Comparison of ENCODE assay signal across 8 cellular contexts in genomic region chr11:16737860-16738197, GRCh38. TPM values are rescaled to one million over a fixed set of nuclear protein-coding genes. Genes with fewer than 3 reads are reported as not detected.
DNase-seq lines count a peak whose midpoint lies in the region; ATAC-seq and TF ChIP-seq lines count a peak whose summit lies in the region.

No MANE protein-coding gene starts in this region.

- in situ Hi-C loops in gastrocnemius medialis (cut with MboI; ENCODE audit: low sequenced_read_pairs in 4 of 4), result no loop called here

- no peaks in the 10 kb centered on the region for H3K9me3 Mint-ChIP-seq in activated T-helper 2 cell treated with anti-CD3 and anti-CD28 coated beads, Interferon-gamma antibody, Interleukin-2, Interleukin-4, amounts not matched to agents 10 μg/mL and 5 μg/mL and 100 μg/mL, durations not matched to agents 14 hours and 24 hours and 36 hours

- POLR2A ChIA-PET in HCT116 (lab: Charles Lee), result no interaction called here

- no peaks in the 10 kb centered on the region for H3K9me2 ChIP-seq in HCT116 (ENCODE audit: insufficient read depth)

- peaks cover 17% of the 10 kb centered on the region for H3K4me1 Mint-ChIP-seq in activated T-helper 2 cell treated with anti-CD3 and anti-CD28 coated beads, Interferon-gamma antibody, Interleukin-2, Interleukin-4, amounts not matched to agents 10 μg/mL and 5 μg/mL and 100 μg/mL, durations not matched to agents 14 hours and 24 hours and 36 hours (ENCODE audit: low read depth)

- no peak overlapping the region for H3K27ac Mint-ChIP-seq in activated T-helper 2 cell treated with anti-CD3 and anti-CD28 coated beads, Interferon-gamma antibody, Interleukin-2, Interleukin-4, amounts not matched to agents 10 μg/mL and 5 μg/mL and 100 μg/mL, durations not matched to agents 14 hours and 24 hours and 36 hours

- H3K27ac ChIP-seq in HCT116 (ENCODE audit: low read depth, low read length), result peak overlapping the region; percentile 52
- peak overlapping the region; percentile 94 to 97 (median 94) for H3K27ac ChIP-seq in gastrocnemius medialis

- TF ChIP-seq POLR2A in HCT116 (IDR thresholded peaks at IDR 0.05; ENCODE audit: borderline replicate concordance, extremely low read depth, insufficient read depth, insufficient read length) (no peak), gastrocnemius medialis (IDR thresholded peaks at IDR 0.05) (no peak)

- TF ChIP-seq RAD21 in HCT116 (IDR thresholded peaks at IDR 0.05; ENCODE audit: low read depth), result no peak

- H3K27me3 Mint-ChIP-seq in activated T-helper 2 cell treated with anti-CD3 and anti-CD28 coated beads, Interferon-gamma antibody, Interleukin-2, Interleukin-4, amounts not matched to agents 10 μg/mL and 5 μg/mL and 100 μg/mL, durations not matched to agents 14 hours and 24 hours and 36 hours (ENCODE audit: low read depth), result peaks cover 7% of the 10 kb centered on the region

- H3K4me1 ChIP-seq in HCT116 (ENCODE audit: control insufficient read depth in 1 of 2, insufficient read depth in 2 of 2, low read length in 2 of 2) (peaks cover 5 to 14% of the 10 kb centered on the region in 2 experiments; a peak in 2 of 4 replicates), NT2/D1 (ENCODE audit: insufficient read depth, insufficient read length) (no peaks in the 10 kb centered on the region), gastrocnemius medialis (peaks cover 32 to 35% of the 10 kb centered on the region in 2 donors)

- H3K4me3 Mint-ChIP-seq in activated T-helper 2 cell treated with anti-CD3 and anti-CD28 coated beads, Interferon-gamma antibody, Interleukin-2, Interleukin-4, amounts not matched to agents 10 μg/mL and 5 μg/mL and 100 μg/mL, durations not matched to agents 14 hours and 24 hours and 36 hours (ENCODE audit: low read depth), result no peak overlapping the region

- CTCF ChIA-PET in HCT116 (lab: Charles Lee), result no interaction called here

- TSS peak; percentile 96 for BruUV-seq in HCT116 (replicated peaks; lab: Mats Ljungman, UMichigan)

- peaks cover 15% of the 10 kb centered on the region for H3K36me3 Mint-ChIP-seq in activated T-helper 2 cell treated with anti-CD3 and anti-CD28 coated beads, Interferon-gamma antibody, Interleukin-2, Interleukin-4, amounts not matched to agents 10 μg/mL and 5 μg/mL and 100 μg/mL, durations not matched to agents 14 hours and 24 hours and 36 hours (ENCODE audit: low read depth)

- peaks cover 44% of the 10 kb centered on the region for H3K79me2 ChIP-seq in HCT116 (ENCODE audit: insufficient read depth, low read length)

- intact Hi-C loops in HCT116 (cut with micrococcal nuclease) (no loop called here), gastrocnemius medialis (cut with DNase I; ENCODE audit: low total_unique reads) (loop anchor here (2.0 to 5.0 kb wide), 3 partner anchors 339 to 946 kb away; partner anchors contain the start of gene RPS13)
- intact Hi-C loops in activated T-helper 2 cell treated with anti-CD3 and anti-CD28 coated beads, Interferon-gamma antibody, Interleukin-2, Interleukin-4, amounts not matched to agents 10 μg/mL and 5 μg/mL and 100 μg/mL, durations not matched to agents 14 hours and 24 hours and 36 hours (cut with micrococcal nuclease), result loop anchor here (1.0 to 5.0 kb wide), 3 partner anchors 11 to 339 kb away; partner anchors contain the start of gene RPS13

- H4K20me1 ChIP-seq in HCT116 (ENCODE audit: insufficient read depth), result no peaks in the 10 kb centered on the region

- H3K36me3 ChIP-seq in HCT116 (ENCODE audit: control insufficient read depth in 1 of 2, insufficient read depth in 2 of 2, low read length in 2 of 2) (0 out of 4 replicates have a peak, but pooled peaks cover 0 to 6% of the 10 kb centered on the region in 2 experiments), NT2/D1 (ENCODE audit: insufficient read depth, insufficient read length, low read length) (peaks cover 21% of the 10 kb centered on the region), gastrocnemius medialis (no peaks in the 10 kb centered on the region)

- H3K9me3 ChIP-seq in HCT116 (ENCODE audit: control insufficient read depth in 1 of 2, insufficient read depth in 1 of 2, low read depth in 1 of 2, low read length in 2 of 2) (no peaks in the 10 kb centered on the region), NT2/D1 (ENCODE audit: insufficient read depth, low read length) (no peaks in the 10 kb centered on the region), gastrocnemius medialis (no peaks in the 10 kb centered on the region)

- TF ChIP-seq CTCF in HCT116 (IDR thresholded peaks at IDR 0.05 in 2 of 3, conservative IDR thresholded peaks at IDR 0.05 in 1 of 3; ENCODE audit: borderline replicate concordance in 1 of 3, insufficient read depth in 1 of 3, low read depth in 2 of 3, low read length in 2 of 3) (no peak), fibroblast of mammary gland (conservative IDR thresholded peaks at IDR 0.05; ENCODE audit: control insufficient read depth, insufficient read depth, low read depth, low read length) (no peak), gastrocnemius medialis (IDR thresholded peaks at IDR 0.05 in 4 of 5, conservative IDR thresholded peaks at IDR 0.05 in 1 of 5) (no peak)

- RAD21 ChIA-PET in HCT116 (lab: Charles Lee; ENCODE audit: low non-redundant PET in 1 of 2, low total read pairs in 2 of 2, uncharacterized antibody in 2 of 2, unreplicated experiment in 2 of 2), result no interaction called here

- H3K27me3 ChIP-seq in HCT116 (ENCODE audit: insufficient read depth, low read length), result no peaks in the 10 kb centered on the region
- H3K27me3 ChIP-seq in NT2/D1 (ENCODE audit: insufficient read depth, insufficient read length), result no peaks in the 10 kb centered on the region
- no peaks in the 10 kb centered on the region for H3K27me3 ChIP-seq in gastrocnemius medialis

- peak; percentile 4 for DNase-seq in HCT116 (ENCODE audit: low read depth, low spot score)
- peak; percentile 3 for DNase-seq in NT2/D1 (ENCODE audit: low read depth, low spot score)
- no peak for DNase-seq in fibroblast of mammary gland (ENCODE audit: low read depth)
- DNase-seq in gastrocnemius medialis, result no peak
- no peak for DNase-seq in cerebellar nuclear complex (lab: John Stamatoyannopoulos, UW)
- no peak for DNase-seq in stimulated activated CD4-positive, alpha-beta T cell treated with anti-CD3 and anti-CD28 coated beads, Interleukin-4, amount 100 ng/mL, for 4 hours
- no peak for DNase-seq in activated T-helper 2 cell treated with anti-CD3 and anti-CD28 coated beads, Interferon-gamma antibody, Interleukin-2, Interleukin-4, amounts not matched to agents 10 μg/mL and 5 μg/mL and 100 μg/mL, durations not matched to agents 14 hours and 24 hours and 36 hours (ENCODE audit: low spot score)

- H3K4me3 ChIP-seq in HCT116 (replicated peaks in 1 of 2; ENCODE audit: low read depth in 1 of 2, low read length in 2 of 2) (peak overlapping the region; percentile 86 to 92), NT2/D1 (ENCODE audit: insufficient read length, low read depth) (peak overlapping the region; percentile 90), fibroblast of mammary gland (ENCODE audit: control insufficient read depth, low read depth, low read length) (peak overlapping the region; percentile 97), gastrocnemius medialis (peak overlapping the region; percentile 78 to 91 (median 87))

- H2AFZ ChIP-seq in HCT116 (ENCODE audit: low read depth, low read length, poor library complexity, severe bottlenecking), result peak overlapping the region; percentile 83

- peak; percentile 17 for ATAC-seq in GM18498 (IDR thresholded peaks at IDR 0.05; ENCODE audit: unreplicated experiment)
- ATAC-seq in HCT116, result peak; percentile 30
- peak in 1 of 2 donors; percentile 6 for ATAC-seq in gastrocnemius medialis

- peak overlapping the region; percentile 89 for H3K4me2 ChIP-seq in HCT116 (ENCODE audit: low read length)

- peak overlapping the region; percentile 90 for H3K9ac ChIP-seq in HCT116 (ENCODE audit: low read length)
- peak overlapping the region; percentile 98 for H3K9ac ChIP-seq in NT2/D1 (ENCODE audit: insufficient read length, low read depth)

TF ChIP-seq in HCT116, 20 proteins besides CTCF, POLR2A, EP300 and RAD21:
- TF ChIP-seq TCF7L2 (IDR thresholded peaks at IDR 0.05; ENCODE audit: borderline replicate concordance, extremely low read depth, insufficient read depth, insufficient read length), result no peak
- TF ChIP-seq CEBPB (IDR thresholded peaks at IDR 0.05; ENCODE audit: low read depth), result no peak
- TF ChIP-seq FOSL1 (IDR thresholded peaks at IDR 0.05; ENCODE audit: low read depth), result no peak
- no peak for TF ChIP-seq EZH2 (IDR thresholded peaks at IDR 0.05)
- no peak for TF ChIP-seq ATF3 (IDR thresholded peaks at IDR 0.05)
- no peak for TF ChIP-seq ELF1 (IDR thresholded peaks at IDR 0.05; ENCODE audit: borderline replicate concordance, low read depth)

RNA-seq across cellular contexts. Expression of gene C11orf58, which starts 0.6 kb away (rescaled TPM):
- total RNA-seq in HCT116 (2021; ENCODE audit: unreplicated experiment) (108 TPM), gastrocnemius medialis (100 to 1,000 TPM; 103 to 170 (median 134) TPM)
- polyA plus RNA-seq in HCT116 (2012), result 145 and 150 TPM in 2 replicates
- 135 and 162 TPM in 2 replicates for total RNA-seq in activated T-helper 2 cell treated with anti-CD3 and anti-CD28 coated beads, Interferon-gamma antibody, Interleukin-2, Interleukin-4, amounts not matched to agents 10 μg/mL and 5 μg/mL and 100 μg/mL, durations not matched to agents 14 hours and 24 hours and 36 hours

Comparison
In these comparisons a context has a peak if more than half of its experiments do, and no peak if none do; other contexts are left out.
1. DNase-seq: peak in HCT116 (single experiment) and NT2/D1 (single experiment); none in fibroblast of mammary gland (single experiment), gastrocnemius medialis (0 of 2), cerebellar nuclear complex (0 of 2), stimulated activated CD4-positive, alpha-beta T cell treated with anti-CD3 and anti-CD28 coated beads, Interleukin-4, amount 100 ng/mL, for 4 hours (0 of 2) and activated T-helper 2 cell treated with anti-CD3 and anti-CD28 coated beads, Interferon-gamma antibody, Interleukin-2, Interleukin-4, amounts not matched to agents 10 μg/mL and 5 μg/mL and 100 μg/mL, durations not matched to agents 14 hours and 24 hours and 36 hours (single experiment).
2. Peak in every context shown above with its lines, with median percentiles within 50 percentile points of each other: H3K4me3 ChIP-seq.